In genomic region chr2:105919826-105920225, GRCh38 we compare ENCODE assay signal across 9 cellular contexts.
DNase-seq lines count a peak whose midpoint lies in the region; ATAC-seq, FAIRE-seq and TF ChIP-seq lines count a peak whose summit lies in the region.
"Had no signal": no experiment of that assay in that cellular context is flagged by ENCODE, and none has a peak within 500 bp of the region (broad histone marks: within the 10 kb centered on the region; RNA-seq: fewer than 3 reads in every experiment).

No MANE protein-coding gene starts in this region.

- no peak overlapping the region for H3K4me3 Mint-ChIP-seq in MCF 10A (ENCODE audit: unreplicated experiment)
- H3K4me3 Mint-ChIP-seq: T-helper 1 cell treated with Interleukin-12 subunit alpha and Interleukin-12 subunit beta and Interleukin-4 antibody, amounts not matched to agents 30 μg/mL and 1 μg/mL, for 36 hours had no signal

- peaks cover 9% of the 10 kb centered on the region for H3K4me1 Mint-ChIP-seq in MCF 10A (ENCODE audit: insufficient read depth, unreplicated experiment)

- no TSS peak for BruUV-seq in MCF 10A (replicated peaks; lab: Mats Ljungman, UMichigan)

- H3K9me3 Mint-ChIP-seq in MCF 10A (ENCODE audit: unreplicated experiment): no peaks in the 10 kb centered on the region

- H3K9ac ChIP-seq in mesendoderm (ENCODE audit: low read length): no peak overlapping the region
- H3K9ac ChIP-seq in kidney (ENCODE audit: low read length in 2 of 2): no peak overlapping the region

- peak; percentile 71 for TF ChIP-seq CTCF in GM12875 (IDR thresholded peaks at IDR 0.05; ENCODE audit: borderline replicate concordance, insufficient read depth, low read depth, low read length)
- TF ChIP-seq CTCF in MCF 10A (IDR thresholded peaks at IDR 0.05; ENCODE audit: unreplicated experiment): peak; percentile 49
- TF ChIP-seq CTCF in kidney (IDR thresholded peaks at IDR 0.05; ENCODE audit: borderline replicate concordance, extremely low read depth, insufficient read depth): no peak
- no peak for TF ChIP-seq CTCF in D721Med (IDR thresholded peaks at IDR 0.05; ENCODE audit: insufficient read depth, missing control alignments)

- H3K4ac ChIP-seq in mesendoderm (ENCODE audit: low read depth, low read length): no peak overlapping the region

- CTCF ChIA-PET in MCF 10A (lab: Yijun Ruan, JAX): interaction anchor here (0.6 to 1.3 kb wide), 5 partner anchors 15 to 206 kb away, joined by 3 to 4 read pairs (median 3); no protein-coding TSS in a partner anchor

- H3K36me3 Mint-ChIP-seq in MCF 10A (ENCODE audit: insufficient read depth, unreplicated experiment): peaks cover 6% of the 10 kb centered on the region

- peak; percentile 42 for DNase-seq in T follicular helper cell (ENCODE audit: low read depth)
- peak; percentile 50 for DNase-seq in MCF 10A (ENCODE audit: unreplicated experiment)
- peak; percentile 54 for DNase-seq in mesendoderm
- DNase-seq in kidney: no peak
- no peak for DNase-seq in D721Med (ENCODE audit: insufficient read length, low spot score)

- H3K27me3 ChIP-seq in mesendoderm (ENCODE audit: insufficient read depth, low read length, poor library complexity): no peaks in the 10 kb centered on the region

- H3K4me1 ChIP-seq in mesendoderm (ENCODE audit: control insufficient read depth, low read depth, low read length) (no peaks in the 10 kb centered on the region), kidney (ENCODE audit: control insufficient read depth in 1 of 2, insufficient read depth in 1 of 2, low read depth in 1 of 2, low read length in 2 of 2) (no peaks in the 10 kb centered on the region)

- no peak overlapping the region for H4K5ac ChIP-seq in mesendoderm (ENCODE audit: low read length)

- no peaks in the 10 kb centered on the region for H3K79me1 ChIP-seq in mesendoderm (ENCODE audit: low read length)

- no peak overlapping the region for H2BK5ac ChIP-seq in mesendoderm (ENCODE audit: low read length)

- FAIRE-seq in kidney (lab: Jason Lieb, UNC) (no peak), D721Med (lab: Jason Lieb, UNC) (no peak)

- H3K9me3 ChIP-seq in kidney (ENCODE audit: control insufficient read depth in 1 of 2, low read length in 2 of 2): peaks cover 4 to 8% of the 10 kb centered on the region in 2 donors

- H2AK5ac ChIP-seq in mesendoderm (ENCODE audit: low read length): no peak overlapping the region

- H3K79me2 ChIP-seq in mesendoderm (ENCODE audit: control insufficient read depth, insufficient read depth, low read length): no peaks in the 10 kb centered on the region

- intact Hi-C loops in MCF 10A (cut with micrococcal nuclease) (loop anchor here (5.0 kb wide), 1 partner anchor 167 kb away; no protein-coding TSS in a partner anchor), kidney (cut with DNase I) (no loop called here)

- H3K23ac ChIP-seq in mesendoderm (ENCODE audit: low read length): no peak overlapping the region

- H3K4me3 ChIP-seq in GM12875 (ENCODE audit: low read depth, low read length) (no peak overlapping the region), mesendoderm (ENCODE audit: low read length) (no peak overlapping the region), kidney (ENCODE audit: low read length in 2 of 2) (no peak overlapping the region)

- H3K27ac Mint-ChIP-seq in MCF 10A (ENCODE audit: low read depth, unreplicated experiment): no peak overlapping the region
- H3K27ac Mint-ChIP-seq: T-helper 1 cell treated with Interleukin-12 subunit alpha and Interleukin-12 subunit beta and Interleukin-4 antibody, amounts not matched to agents 30 μg/mL and 1 μg/mL, for 36 hours had no signal

- no peak overlapping the region for H4K8ac ChIP-seq in mesendoderm (ENCODE audit: low read depth, low read length)

- no peak for ATAC-seq in HG02759 (IDR thresholded peaks at IDR 0.05; ENCODE audit: unreplicated experiment)
- ATAC-seq in GM21717 (IDR thresholded peaks at IDR 0.05; ENCODE audit: unreplicated experiment): no peak

- no peak overlapping the region for H2BK120ac ChIP-seq in mesendoderm (ENCODE audit: low read depth, low read length)

- H3K56ac ChIP-seq in mesendoderm (ENCODE audit: low read length): no peak overlapping the region

- H3K4me2 ChIP-seq in mesendoderm (ENCODE audit: low read length): no peak overlapping the region

- H3K36me3 ChIP-seq in mesendoderm (ENCODE audit: control insufficient read depth, insufficient read depth, low read length): no peaks in the 10 kb centered on the region
- H3K36me3 ChIP-seq in kidney (ENCODE audit: control insufficient read depth in 1 of 2, insufficient read depth in 2 of 2, low read length in 2 of 2): no peaks in the 10 kb centered on the region

- H2BK15ac ChIP-seq in mesendoderm (replicated peaks; ENCODE audit: low read depth): no peak overlapping the region

- peaks cover 8% of the 10 kb centered on the region for H3K27me3 Mint-ChIP-seq in MCF 10A (ENCODE audit: insufficient read depth, unreplicated experiment)

- POLR2A ChIA-PET in MCF 10A (lab: Yijun Ruan, JAX): interaction anchor here (0.6 kb wide), 1 partner anchor 174 kb away, joined by 4 read pairs; no protein-coding TSS in a partner anchor

- H3K27ac ChIP-seq in mesendoderm (ENCODE audit: low read depth, low read length): no peak overlapping the region
- H3K27ac ChIP-seq in kidney (ENCODE audit: low read depth in 2 of 2, low read length in 2 of 2): no peak overlapping the region

- no peak overlapping the region for H3K18ac ChIP-seq in mesendoderm (ENCODE audit: low read length)

Comparison
In these comparisons a context has a peak if more than half of its experiments do, and no peak if none do; other contexts are left out.
1. CTCF ChIP-seq: peak in GM12875 (single experiment) and MCF 10A (single experiment); none in kidney (single experiment) and D721Med (single experiment).
2. DNase-seq: peak in T follicular helper cell (single experiment), MCF 10A (single experiment) and mesendoderm (single experiment); none in kidney (single experiment) and D721Med (single experiment).